Comparison of ENCODE assay signal across 16 cellular contexts in genomic region chr18:331231-331771, GRCh38.
DNase-seq lines count a peak whose midpoint lies in the region; ATAC-seq and TF ChIP-seq lines count a peak whose summit lies in the region.
"Had no signal": no experiment of that assay in that cellular context is flagged by ENCODE, and none has a peak within 500 bp of the region (broad histone marks: within the 10 kb centered on the region; RNA-seq: fewer than 3 reads in every experiment).

No MANE protein-coding gene starts in this region.

- no peak overlapping the region for H3K27ac Mint-ChIP-seq in activated CD4-positive, alpha-beta T cell treated with anti-CD3 and anti-CD28 coated beads, Interleukin-2, amount 10 ng/mL, durations not matched to agents 24 days and 14 days
- H3K27ac Mint-ChIP-seq in natural killer cell = no peak overlapping the region
- H3K27ac Mint-ChIP-seq: activated T-helper 17 cell treated with anti-CD3 and anti-CD28 coated beads, Interleukin-2, amount 50 U/mL, for 72 hours had no signal

- ATAC-seq in heart left ventricle (peak in 3 of 4 donors; percentile 21 to 52 (median 41)), right cardiac atrium (no peak), natural killer cell (no peak)
- ATAC-seq: activated T-helper 17 cell treated with anti-CD3 and anti-CD28 coated beads, Interleukin-2, amount 50 U/mL, for 72 hours; K562; left colon had no signal

- no peaks in the 10 kb centered on the region for H3K9me3 Mint-ChIP-seq in activated CD4-positive, alpha-beta T cell treated with anti-CD3 and anti-CD28 coated beads, Interleukin-2, amount 10 ng/mL, durations not matched to agents 24 days and 14 days
- no peaks in the 10 kb centered on the region for H3K9me3 Mint-ChIP-seq in natural killer cell
- H3K9me3 Mint-ChIP-seq: activated T-helper 17 cell treated with anti-CD3 and anti-CD28 coated beads, Interleukin-2, amount 50 U/mL, for 72 hours had no signal

- TF ChIP-seq POLR2A in heart left ventricle (IDR thresholded peaks at IDR 0.05) = no peak
- no peak for TF ChIP-seq POLR2A in vagina (IDR thresholded peaks at IDR 0.05)

- peak in 1 of 5 donors; percentile 26 for DNase-seq in heart left ventricle
- no peak for DNase-seq in right cardiac atrium
- peak; percentile 56 for DNase-seq in astrocyte of the hippocampus (ENCODE audit: low read depth, low spot score)
- DNase-seq in iris pigment epithelial cell (ENCODE audit: low read depth) = peak; percentile 58
- peak in 11 of 49 donors; percentile 4 to 48 (median 9) for DNase-seq in substantia nigra (lab: John Stamatoyannopoulos, UW)
- DNase-seq in activated CD4-positive, alpha-beta T cell treated with anti-CD3 and anti-CD28 coated beads, Interleukin-2, amount 10 ng/mL, durations not matched to agents 24 days and 14 days = no peak
- DNase-seq in natural killer cell = no peak
- no peak for DNase-seq in vagina (ENCODE audit: extremely low spot score in 2 of 2)
- DNase-seq: activated CD4-positive, alpha-beta T cell treated with anti-CD3 and anti-CD28 coated beads, Interleukin-2, amount 50 U/mL, for 48 hours; glutamatergic neuron; NCI-H1694; NCI-H82; stomach had no signal

- H3K27me3 ChIP-seq in heart left ventricle (no peaks in the 10 kb centered on the region), right cardiac atrium (ENCODE audit: control insufficient read depth, insufficient read depth) (no peaks in the 10 kb centered on the region), vagina (no peaks in the 10 kb centered on the region)
- H3K27me3 ChIP-seq: stomach had no signal

- H3K36me3 ChIP-seq in heart left ventricle = peaks cover 0 to 7% (median 0%) of the 10 kb centered on the region in 9 donors
- no peaks in the 10 kb centered on the region for H3K36me3 ChIP-seq in vagina
- H3K36me3 ChIP-seq: stomach had no signal

- H3K27me3 Mint-ChIP-seq in activated CD4-positive, alpha-beta T cell treated with anti-CD3 and anti-CD28 coated beads, Interleukin-2, amount 10 ng/mL, durations not matched to agents 24 days and 14 days = peaks cover 2% of the 10 kb centered on the region
- H3K27me3 Mint-ChIP-seq in natural killer cell (ENCODE audit: low read depth in 2 of 2) = peaks cover 10 to 11% of the 10 kb centered on the region in 2 donors

- intact Hi-C loops in heart left ventricle (cut with DNase I) = loop anchor here in 3 of 10 donors (5.0 to 10.0 kb wide), 3 partner anchors 124 to 164 kb away; no protein-coding TSS in a partner anchor
- intact Hi-C loops in right cardiac atrium (cut with DNase I) = no loop called here
- intact Hi-C loops in activated CD4-positive, alpha-beta T cell treated with anti-CD3 and anti-CD28 coated beads, Interleukin-2, amount 10 ng/mL, durations not matched to agents 24 days and 14 days (cut with micrococcal nuclease) = no loop called here
- intact Hi-C loops in natural killer cell (cut with micrococcal nuclease) = no loop called here
- intact Hi-C loops in vagina (cut with DNase I) = no loop called here

- no peak for TF ChIP-seq CTCF in heart left ventricle (IDR thresholded peaks at IDR 0.05)
- no peak for TF ChIP-seq CTCF in natural killer cell (IDR thresholded peaks at IDR 0.05)
- TF ChIP-seq CTCF in vagina (IDR thresholded peaks at IDR 0.05) = no peak

- H3K4me3 ChIP-seq in heart left ventricle (no peak overlapping the region), right cardiac atrium (ENCODE audit: low read length) (no peak overlapping the region), vagina (no peak overlapping the region)
- H3K4me3 ChIP-seq: K562, stomach had no signal

- H3K4me1 Mint-ChIP-seq in activated CD4-positive, alpha-beta T cell treated with anti-CD3 and anti-CD28 coated beads, Interleukin-2, amount 10 ng/mL, durations not matched to agents 24 days and 14 days = no peaks in the 10 kb centered on the region
- H3K4me1 Mint-ChIP-seq in natural killer cell = no peaks in the 10 kb centered on the region
- H3K4me1 Mint-ChIP-seq: activated T-helper 17 cell treated with anti-CD3 and anti-CD28 coated beads, Interleukin-2, amount 50 U/mL, for 72 hours had no signal

- peaks cover 0 to 35% (median 18%) of the 10 kb centered on the region in 12 donors for H3K4me1 ChIP-seq in heart left ventricle
- H3K4me1 ChIP-seq in right cardiac atrium (ENCODE audit: control insufficient read depth, insufficient read depth, low read length) = no peaks in the 10 kb centered on the region
- peaks cover 6% of the 10 kb centered on the region for H3K4me1 ChIP-seq in vagina

- H3K36me3 Mint-ChIP-seq in activated CD4-positive, alpha-beta T cell treated with anti-CD3 and anti-CD28 coated beads, Interleukin-2, amount 10 ng/mL, durations not matched to agents 24 days and 14 days (ENCODE audit: low read depth) = no peaks in the 10 kb centered on the region
- H3K36me3 Mint-ChIP-seq in natural killer cell = no peaks in the 10 kb centered on the region

- H3K9me3 ChIP-seq in heart left ventricle (no peaks in the 10 kb centered on the region), right cardiac atrium (ENCODE audit: control insufficient read depth, low read length) (no peaks in the 10 kb centered on the region), vagina (no peaks in the 10 kb centered on the region)
- H3K9me3 ChIP-seq: stomach had no signal

- H3K27ac ChIP-seq in heart left ventricle (peak overlapping the region in 8 of 12 donors; percentile 18 to 67 (median 54)), right cardiac atrium (ENCODE audit: low read length) (no peak overlapping the region), substantia nigra (ENCODE audit: low read depth, low read length, poor library complexity, severe bottlenecking) (peak overlapping the region; percentile 6), vagina (no peak overlapping the region)

- 50 to 68% (median 54%) methylated on average over 11 of the region's 11 CpGs for WGBS in heart left ventricle, 4 donors
- WGBS in right cardiac atrium = 50% methylated on average over 11 of the region's 11 CpGs

- H3K4me3 Mint-ChIP-seq in activated CD4-positive, alpha-beta T cell treated with anti-CD3 and anti-CD28 coated beads, Interleukin-2, amount 10 ng/mL, durations not matched to agents 24 days and 14 days = no peak overlapping the region
- no peak overlapping the region for H3K4me3 Mint-ChIP-seq in natural killer cell
- H3K4me3 Mint-ChIP-seq: activated T-helper 17 cell treated with anti-CD3 and anti-CD28 coated beads, Interleukin-2, amount 50 U/mL, for 72 hours had no signal

Comparison
In these comparisons a context has a peak if more than half of its experiments do, and no peak if none do; other contexts are left out.
1. ATAC-seq: peak in heart left ventricle (3 of 4); none in right cardiac atrium (0 of 2) and natural killer cell (0 of 3).
2. H3K27ac ChIP-seq: peak in heart left ventricle (8 of 12) and substantia nigra (single experiment); none in right cardiac atrium (single experiment) and vagina (single experiment).
3. DNase-seq: peak in astrocyte of the hippocampus (single experiment) and iris pigment epithelial cell (single experiment); none in right cardiac atrium (0 of 3), activated CD4-positive, alpha-beta T cell treated with anti-CD3 and anti-CD28 coated beads, Interleukin-2, amount 10 ng/mL, durations not matched to agents 24 days and 14 days (single experiment), natural killer cell (single experiment) and vagina (0 of 2).